ENCODE assay signal across 26 cellular contexts in genomic region chr15:44591326-44591725, GRCh38.
"Had no signal": no experiment of that assay in that cellular context is flagged by ENCODE, and none has a peak within 500 bp of the region (broad histone marks: within the 10 kb centered on the region; RNA-seq: fewer than 3 reads in every experiment).

No MANE protein-coding gene starts in this region.

- H3K36me3 Mint-ChIP-seq: activated naive CD8-positive, alpha-beta T cell had no signal

- H3K27me3 ChIP-seq: adrenal gland, colonic mucosa, dorsolateral prefrontal cortex, heart right ventricle, right lobe of liver, vagina had no signal

- H3K4me3 Mint-ChIP-seq: activated CD4-positive, alpha-beta T cell treated with anti-CD3 and anti-CD28 coated beads, Interleukin-2, amount 10 ng/mL, durations not matched to agents 24 days and 14 days; activated CD8-positive, alpha-beta memory T cell treated with anti-CD3 and anti-CD28 coated beads, Interleukin-2, amount 10 ng/mL, durations not matched to agents 7 days and 5 days; activated CD8-positive, alpha-beta T cell treated with anti-CD3 and anti-CD28 coated beads for 36 hours; activated naive CD8-positive, alpha-beta T cell; activated T-helper 1 cell treated with anti-CD3 and anti-CD28 coated beads, Interleukin-12 subunit alpha, Interleukin-12 subunit beta, Interleukin-2, Interleukin-4 antibody, amounts not matched to agents 30 ng/mL and 10 ng/mL and 1 ng/mL, durations not matched to agents 14 hours and 24 hours and 36 hours; effector memory CD8-positive, alpha-beta T cell; nephron progenitor cell; stimulated activated naive CD8-positive, alpha-beta T cell treated with anti-CD3 and anti-CD28 coated beads, Interleukin-15, amount 100 ng/mL, for 72 hours; T-helper 1 cell treated with Interleukin-12 subunit alpha and Interleukin-12 subunit beta and Interleukin-4 antibody, amounts not matched to agents 30 μg/mL and 1 μg/mL, for 36 hours had no signal

- H3K4me3 ChIP-seq: adrenal gland, colonic mucosa, dorsolateral prefrontal cortex, heart right ventricle, mucosa of descending colon, right lobe of liver, skin epidermis, vagina had no signal

- FAIRE-seq: astrocyte, endothelial cell of umbilical vein had no signal

- DNase-seq: activated CD4-positive, alpha-beta T cell treated with anti-CD3 and anti-CD28 coated beads, Interleukin-2, amount 10 ng/mL, durations not matched to agents 24 days and 14 days; activated CD8-positive, alpha-beta memory T cell treated with anti-CD3 and anti-CD28 coated beads, Interleukin-2, amount 10 ng/mL, durations not matched to agents 7 days and 5 days; activated CD8-positive, alpha-beta T cell treated with anti-CD3 and anti-CD28 coated beads for 36 hours; activated gamma-delta T cell; adrenal gland; colonic mucosa; dorsolateral prefrontal cortex; effector memory CD8-positive, alpha-beta T cell; foreskin fibroblast; heart right ventricle; islet precursor cell; left cardiac atrium; mesendoderm; mucosa of descending colon; nephron progenitor cell; right lobe of liver; stimulated activated CD4-positive, alpha-beta T cell treated with anti-CD3 and anti-CD28 coated beads, Interleukin-1b, Interleukin-23, amount 100 ng/mL, for 48 hours; stimulated activated naive CD8-positive, alpha-beta T cell treated with anti-CD3 and anti-CD28 coated beads, Interleukin-15, amount 100 ng/mL, for 72 hours had no signal

- H3K27ac Mint-ChIP-seq: activated CD4-positive, alpha-beta T cell treated with anti-CD3 and anti-CD28 coated beads, Interleukin-2, amount 10 ng/mL, durations not matched to agents 24 days and 14 days; activated CD8-positive, alpha-beta memory T cell treated with anti-CD3 and anti-CD28 coated beads, Interleukin-2, amount 10 ng/mL, durations not matched to agents 7 days and 5 days; activated CD8-positive, alpha-beta T cell treated with anti-CD3 and anti-CD28 coated beads for 36 hours; activated naive CD8-positive, alpha-beta T cell; activated T-helper 1 cell treated with anti-CD3 and anti-CD28 coated beads, Interleukin-12 subunit alpha, Interleukin-12 subunit beta, Interleukin-2, Interleukin-4 antibody, amounts not matched to agents 30 ng/mL and 10 ng/mL and 1 ng/mL, durations not matched to agents 14 hours and 24 hours and 36 hours; nephron progenitor cell; T-helper 1 cell treated with Interleukin-12 subunit alpha and Interleukin-12 subunit beta and Interleukin-4 antibody, amounts not matched to agents 30 μg/mL and 1 μg/mL, for 36 hours had no signal

- H3K4me1 Mint-ChIP-seq: nephron progenitor cell had no signal

- H3K27ac ChIP-seq: adrenal gland, colonic mucosa, dorsolateral prefrontal cortex, heart right ventricle, right lobe of liver, vagina had no signal

- H3K9me3 Mint-ChIP-seq: activated CD4-positive, alpha-beta T cell treated with anti-CD3 and anti-CD28 coated beads, Interleukin-2, amount 10 ng/mL, durations not matched to agents 24 days and 14 days; activated CD8-positive, alpha-beta T cell treated with anti-CD3 and anti-CD28 coated beads for 36 hours; activated T-helper 1 cell treated with anti-CD3 and anti-CD28 coated beads, Interleukin-12 subunit alpha, Interleukin-12 subunit beta, Interleukin-2, Interleukin-4 antibody, amounts not matched to agents 30 ng/mL and 10 ng/mL and 1 ng/mL, durations not matched to agents 14 hours and 24 hours and 36 hours; effector memory CD8-positive, alpha-beta T cell; nephron progenitor cell; stimulated activated naive CD8-positive, alpha-beta T cell treated with anti-CD3 and anti-CD28 coated beads, Interleukin-15, amount 100 ng/mL, for 72 hours; T-helper 1 cell treated with Interleukin-12 subunit alpha and Interleukin-12 subunit beta and Interleukin-4 antibody, amounts not matched to agents 30 μg/mL and 1 μg/mL, for 36 hours had no signal

- H3K9me3 ChIP-seq: adrenal gland, colonic mucosa, heart right ventricle, mucosa of descending colon, right lobe of liver, vagina had no signal

- H3K4me1 ChIP-seq: adrenal gland, colonic mucosa, heart right ventricle, vagina had no signal

- ATAC-seq: activated CD4-positive, CD25-positive, alpha-beta regulatory T cell treated with anti-CD3 and anti-CD28 coated beads, Interleukin-2, amount 50 U/mL, for 24 hours; activated CD8-positive, alpha-beta memory T cell treated with anti-CD3 and anti-CD28 coated beads, Interleukin-2, amount 10 ng/mL, durations not matched to agents 7 days and 5 days; activated CD8-positive, alpha-beta T cell treated with anti-CD3 and anti-CD28 coated beads for 36 hours; effector memory CD8-positive, alpha-beta T cell; heart right ventricle; left cardiac atrium; mucosa of descending colon; right lobe of liver; stimulated activated naive CD8-positive, alpha-beta T cell treated with anti-CD3 and anti-CD28 coated beads, Interleukin-15, amount 100 ng/mL, for 72 hours had no signal

- H3K27me3 Mint-ChIP-seq: activated CD4-positive, alpha-beta T cell treated with anti-CD3 and anti-CD28 coated beads, Interleukin-2, amount 10 ng/mL, durations not matched to agents 24 days and 14 days; activated CD8-positive, alpha-beta memory T cell treated with anti-CD3 and anti-CD28 coated beads, Interleukin-2, amount 10 ng/mL, durations not matched to agents 7 days and 5 days; activated CD8-positive, alpha-beta T cell treated with anti-CD3 and anti-CD28 coated beads for 36 hours; activated naive CD8-positive, alpha-beta T cell; effector memory CD8-positive, alpha-beta T cell; stimulated activated naive CD8-positive, alpha-beta T cell treated with anti-CD3 and anti-CD28 coated beads, Interleukin-15, amount 100 ng/mL, for 72 hours had no signal
